In genomic region chr7:26151650-26151952, GRCh38 we compare ENCODE assay signal across 8 cellular contexts. TPM values are rescaled to one million over a fixed set of nuclear protein-coding genes. Genes with fewer than 3 reads are reported as not detected.
A peak's percentile ranks its signal among the peaks of the same experiment; 100 is the strongest.
DNase-seq lines count a peak whose midpoint lies in the region; ATAC-seq and TF ChIP-seq lines count a peak whose summit lies in the region.

No MANE protein-coding gene starts in this region.

- ATAC-seq in HG02610 (IDR thresholded peaks at IDR 0.05; ENCODE audit: unreplicated experiment) = no peak

- H3K4me3 Mint-ChIP-seq in CD14-positive monocyte (peak overlapping the region; percentile 84 to 96), neural crest cell (peak overlapping the region; percentile 81)

- in situ Hi-C loops in G401 (cut with HindIII; ENCODE audit: low sequenced_read_pairs) = no loop called here

- no peaks in the 10 kb centered on the region for H3K4me1 ChIP-seq in ectodermal cell (ENCODE audit: control insufficient read depth, insufficient read depth, low read length)

- H3K4me3 ChIP-seq in LNCaP clone FGC (ENCODE audit: low read depth, low read length) (peak overlapping the region; percentile 53), ectodermal cell (ENCODE audit: insufficient read depth, low read depth, low read length) (peak overlapping the region; percentile 46)

- H3K27me3 ChIP-seq in ectodermal cell (ENCODE audit: control insufficient read depth, insufficient read depth, low read length, poor library complexity, severe bottlenecking) = peaks cover 68% of the 10 kb centered on the region

- H3K36me3 Mint-ChIP-seq in CD14-positive monocyte (peaks cover 4 to 8% of the 10 kb centered on the region in 2 donors), neural crest cell (ENCODE audit: low read depth) (no peaks in the 10 kb centered on the region)

- peak overlapping the region; percentile 62 to 93 (median 84) for H3K27ac Mint-ChIP-seq in CD14-positive monocyte
- H3K27ac Mint-ChIP-seq in neural crest cell (ENCODE audit: unreplicated experiment) = no peak overlapping the region

- DNase-seq in CD14-positive monocyte (ENCODE audit: low spot score) = no peak
- DNase-seq in LNCaP clone FGC (ENCODE audit: low read depth) = no peak
- no peak for DNase-seq in neural crest cell (ENCODE audit: low read depth, low spot score)
- no peak for DNase-seq in G401 (ENCODE audit: low spot score)
- DNase-seq in activated CD8-positive, alpha-beta memory T cell treated with anti-CD3 and anti-CD28 coated beads, Interleukin-2, amount 50 U/mL, for 48 hours = no peak
- DNase-seq in COLO829 (ENCODE audit: low spot score) = no peak

- peaks cover 11 to 24% (median 17%) of the 10 kb centered on the region in 3 donors for H3K27me3 Mint-ChIP-seq in CD14-positive monocyte (ENCODE audit: low read depth in 3 of 3)
- peaks cover 59% of the 10 kb centered on the region for H3K27me3 Mint-ChIP-seq in neural crest cell (ENCODE audit: low read depth)

- intact Hi-C loops in CD14-positive monocyte (cut with micrococcal nuclease) = loop anchor here (5.0 kb wide), 2 partner anchors 44 to 49 kb away; no protein-coding TSS in a partner anchor

- no peaks in the 10 kb centered on the region for H3K9me3 ChIP-seq in ectodermal cell (ENCODE audit: control insufficient read depth, low read length)

- peaks cover 47% of the 10 kb centered on the region for H3K4me1 Mint-ChIP-seq in CD14-positive monocyte
- peaks cover 22% of the 10 kb centered on the region for H3K4me1 Mint-ChIP-seq in neural crest cell

- TF ChIP-seq CTCF in CD14-positive monocyte (IDR thresholded peaks at IDR 0.05) = no peak
- TF ChIP-seq CTCF in LNCaP clone FGC (IDR thresholded peaks at IDR 0.05; ENCODE audit: control insufficient read depth, extremely low read depth, insufficient read depth) = no peak
- TF ChIP-seq CTCF in neural crest cell (conservative IDR thresholded peaks at IDR 0.05) = no peak

- H3K27ac ChIP-seq in ectodermal cell (ENCODE audit: insufficient read depth, low read depth, low read length, poor library complexity, severe bottlenecking) = no peak overlapping the region

- H3K9me3 Mint-ChIP-seq in CD14-positive monocyte = peaks cover 0 to 13% (median 6%) of the 10 kb centered on the region in 7 donors
- no peaks in the 10 kb centered on the region for H3K9me3 Mint-ChIP-seq in neural crest cell

- 85 to 86% methylated on average over 10 of the region's 10 CpGs for WGBS in ectodermal cell, 2 experiments

- H3K36me3 ChIP-seq in ectodermal cell (ENCODE audit: control insufficient read depth, insufficient read depth, low read length) = no peaks in the 10 kb centered on the region

RNA-seq across cellular contexts. Expression of gene NFE2L3, which starts 0.4 kb away (rescaled TPM):
- polyA plus RNA-seq in CD14-positive monocyte = 10 to 100 TPM; 10.6 to 17.2 TPM
- polyA plus RNA-seq in ectodermal cell (2013, experiment 1 of 4) = 7.0 TPM
- 5.7 TPM for polyA plus RNA-seq in ectodermal cell (2013, experiment 2 of 4)
- 5.4 TPM for polyA plus RNA-seq in ectodermal cell (2013, experiment 3 of 4)
- polyA plus RNA-seq in ectodermal cell (2013, experiment 4 of 4) = 6.2 TPM
- 2.4 and 3.5 TPM in 2 replicates for total RNA-seq in neural crest cell
- 211 and 236 TPM in 2 replicates for total RNA-seq in G401 (2014; rRNA removed; shearing (Covaris generic))

RNA-seq across cellular contexts. Expression of gene HNRNPA2B1, which starts 48.9 kb away (rescaled TPM):
- polyA plus RNA-seq in CD14-positive monocyte = 100 to 1,000 TPM; 269 to 391 TPM
- polyA plus RNA-seq in ectodermal cell (2013, experiment 1 of 4) = 1,829 TPM
- 1,781 TPM for polyA plus RNA-seq in ectodermal cell (2013, experiment 2 of 4)
- polyA plus RNA-seq in ectodermal cell (2013, experiment 3 of 4) = 1,089 TPM
- 1,208 TPM for polyA plus RNA-seq in ectodermal cell (2013, experiment 4 of 4)
- 1,068 and 1,071 TPM in 2 replicates for total RNA-seq in neural crest cell
- total RNA-seq in G401 (2014; rRNA removed; shearing (Covaris generic)) = 256 and 358 TPM in 2 replicates

RNA-seq across cellular contexts. Expression of gene CBX3, which starts 49.9 kb away (rescaled TPM):
- 10 to 100 TPM; 63.7 to 78.1 TPM for polyA plus RNA-seq in CD14-positive monocyte
- polyA plus RNA-seq in ectodermal cell (2013, experiment 1 of 4) = 236 TPM
- polyA plus RNA-seq in ectodermal cell (2013, experiment 2 of 4) = 246 TPM
- polyA plus RNA-seq in ectodermal cell (2013, experiment 3 of 4) = 214 TPM
- polyA plus RNA-seq in ectodermal cell (2013, experiment 4 of 4) = 223 TPM
- total RNA-seq in neural crest cell = 291 and 293 TPM in 2 replicates
- 344 and 437 TPM in 2 replicates for total RNA-seq in G401 (2014; rRNA removed; shearing (Covaris generic))

Comparison
In these comparisons a context has a peak if more than half of its experiments do, and no peak if none do; other contexts are left out.
1. RNA of gene NFE2L3, which starts 0.4 kb away (total RNA-seq): 211 to 236 TPM in G401; 2.4 to 3.5 TPM in neural crest cell; every median in the first group is over 10 times any median in the second.